20 cellular contexts compared by ENCODE assay signal in genomic region chr11:100738701-100739100, GRCh38. TPM values are rescaled to one million over a fixed set of nuclear protein-coding genes. Genes with fewer than 3 reads are reported as not detected.
DNase-seq lines count a peak whose midpoint lies in the region; ATAC-seq, FAIRE-seq and TF ChIP-seq lines count a peak whose summit lies in the region.
"Had no signal": no experiment of that assay in that cellular context is flagged by ENCODE, and none has a peak within 500 bp of the region (broad histone marks: within the 10 kb centered on the region; RNA-seq: fewer than 3 reads in every experiment).

No MANE protein-coding gene starts in this region.

- WGBS in hepatocyte (ENCODE audit: low lambda C conversion rate, missing lambda C conversion rate), result 52% methylated on average over 2 of the region's 2 CpGs
- 9 to 10% methylated on average over 2 of the region's 2 CpGs for WGBS in pancreas, 2 donors

- no peak for ATAC-seq in left ventricle myocardium superior
- no peak for ATAC-seq in pancreas
- ATAC-seq: activated naive CD4-positive, alpha-beta T cell treated with anti-CD3 and anti-CD28 coated beads, Interleukin-2, amount 50 U/mL, for 72 hours; foreskin keratinocyte; left cardiac atrium; stimulated activated naive CD8-positive, alpha-beta T cell treated with anti-CD3 and anti-CD28 coated beads, Interleukin-15, amount 100 ng/mL, for 72 hours had no signal

- H2AFZ ChIP-seq in hepatocyte, result no peak overlapping the region

- TF ChIP-seq CTCF in left ventricle myocardium inferior (IDR thresholded peaks at IDR 0.05; ENCODE audit: borderline replicate concordance) (no peak), hepatocyte (IDR thresholded peaks at IDR 0.05; ENCODE audit: poor library complexity) (no peak), pancreas (IDR thresholded peaks at IDR 0.05) (no peak), endothelial cell (IDR thresholded peaks at IDR 0.05; ENCODE audit: unreplicated experiment) (no peak), uterus (IDR thresholded peaks at IDR 0.05) (no peak)

- no peak overlapping the region for H3K4me2 ChIP-seq in hepatocyte

- TF ChIP-seq POLR2A in uterus (IDR thresholded peaks at IDR 0.05), result no peak

- H3K4me3 ChIP-seq in left ventricle myocardium inferior, result no peak overlapping the region
- no peak overlapping the region for H3K4me3 ChIP-seq in hepatocyte
- no peak overlapping the region for H3K4me3 ChIP-seq in pancreas
- no peak overlapping the region for H3K4me3 ChIP-seq in uterus
- H3K4me3 ChIP-seq: colonic mucosa, HAP-1, sigmoid colon had no signal

- DNase-seq in left ventricle myocardium inferior (no peak), left ventricle myocardium superior (no peak), hepatocyte (ENCODE audit: low spot score) (no peak), pancreas (no peak), endothelial cell (ENCODE audit: low spot score) (no peak), uterus (no peak), SIG-M5 (lab: John Stamatoyannopoulos, UW) (no peak)
- no peak for DNase-seq in T-helper 2 cell treated with Interferon-gamma antibody and Interleukin-4, amounts not matched to agents 5 μg/mL and 100 μg/mL, for 36 hours (ENCODE audit: low spot score)
- DNase-seq: CD4-positive, CD25-positive, alpha-beta regulatory T cell; colonic mucosa; foreskin keratinocyte; left cardiac atrium; NCI-H1694 treated with DMSO at 0.1 percent for 48 hours; NCI-H2227 treated with DMSO at 0.1 percent for 48 hours; occipital lobe; sigmoid colon; stimulated activated naive CD8-positive, alpha-beta T cell treated with anti-CD3 and anti-CD28 coated beads, Interleukin-15, amount 100 ng/mL, for 72 hours had no signal

- intact Hi-C loops in left ventricle myocardium inferior (cut with micrococcal nuclease) (no loop called here), left ventricle myocardium superior (cut with micrococcal nuclease) (no loop called here), pancreas (cut with DNase I) (no loop called here), uterus (cut with DNase I; ENCODE audit: low total_unique reads) (no loop called here)

- H3K27ac Mint-ChIP-seq in endothelial cell (ENCODE audit: unreplicated experiment), result no peak overlapping the region
- H3K27ac Mint-ChIP-seq in T-helper 2 cell treated with Interferon-gamma antibody and Interleukin-4, amounts not matched to agents 5 μg/mL and 100 μg/mL, for 36 hours, result no peak overlapping the region
- H3K27ac Mint-ChIP-seq: activated naive CD4-positive, alpha-beta T cell treated with anti-CD3 and anti-CD28 coated beads, Interleukin-2, amount 50 U/mL, for 72 hours; CD4-positive, CD25-positive, alpha-beta regulatory T cell; stimulated activated naive CD8-positive, alpha-beta T cell treated with anti-CD3 and anti-CD28 coated beads, Interleukin-15, amount 100 ng/mL, for 72 hours had no signal

- H3K4me3 Mint-ChIP-seq in endothelial cell (ENCODE audit: unreplicated experiment), result no peak overlapping the region
- H3K4me3 Mint-ChIP-seq in T-helper 2 cell treated with Interferon-gamma antibody and Interleukin-4, amounts not matched to agents 5 μg/mL and 100 μg/mL, for 36 hours, result no peak overlapping the region
- H3K4me3 Mint-ChIP-seq: CD4-positive, CD25-positive, alpha-beta regulatory T cell; stimulated activated naive CD8-positive, alpha-beta T cell treated with anti-CD3 and anti-CD28 coated beads, Interleukin-15, amount 100 ng/mL, for 72 hours had no signal

- H3K4me1 Mint-ChIP-seq in endothelial cell (ENCODE audit: unreplicated experiment), result peaks cover 34% of the 10 kb centered on the region
- H3K4me1 Mint-ChIP-seq in T-helper 2 cell treated with Interferon-gamma antibody and Interleukin-4, amounts not matched to agents 5 μg/mL and 100 μg/mL, for 36 hours (ENCODE audit: low read depth), result no peaks in the 10 kb centered on the region
- H3K4me1 Mint-ChIP-seq: CD4-positive, CD25-positive, alpha-beta regulatory T cell; stimulated activated naive CD8-positive, alpha-beta T cell treated with anti-CD3 and anti-CD28 coated beads, Interleukin-15, amount 100 ng/mL, for 72 hours had no signal

- H3K27me3 ChIP-seq in left ventricle myocardium inferior (ENCODE audit: low read depth) (no peaks in the 10 kb centered on the region), hepatocyte (no peaks in the 10 kb centered on the region), pancreas (no peaks in the 10 kb centered on the region), uterus (no peaks in the 10 kb centered on the region)
- H3K27me3 ChIP-seq: colonic mucosa, foreskin keratinocyte, sigmoid colon had no signal

- H3K79me2 ChIP-seq in hepatocyte, result peaks cover 66% of the 10 kb centered on the region

- no peaks in the 10 kb centered on the region for H3K9me2 ChIP-seq in hepatocyte (replicated peaks; ENCODE audit: insufficient read depth)

- no peaks in the 10 kb centered on the region for H4K20me1 ChIP-seq in hepatocyte (ENCODE audit: insufficient read depth, poor library complexity, severe bottlenecking)

- peaks cover 47% of the 10 kb centered on the region for H3K4me1 ChIP-seq in left ventricle myocardium inferior
- H3K4me1 ChIP-seq in hepatocyte (ENCODE audit: insufficient read depth), result peaks cover 35% of the 10 kb centered on the region
- peaks cover 0 to 5% (median 0%) of the 10 kb centered on the region in 3 donors for H3K4me1 ChIP-seq in pancreas
- H3K4me1 ChIP-seq in uterus, result peaks cover 10 to 15% of the 10 kb centered on the region in 2 donors
- H3K4me1 ChIP-seq: colonic mucosa, foreskin keratinocyte had no signal

- peak; percentile 9 for FAIRE-seq in pancreas (lab: Jason Lieb, UNC)
- FAIRE-seq: G401.6 had no signal

- peak overlapping the region; percentile 72 for H3K27ac ChIP-seq in left ventricle myocardium inferior (replicated peaks)
- H3K27ac ChIP-seq in hepatocyte, result peak overlapping the region; percentile 56
- no peak overlapping the region for H3K27ac ChIP-seq in pancreas
- H3K27ac ChIP-seq in uterus, result peak overlapping the region in 1 of 2 donors; percentile 69
- H3K27ac ChIP-seq: colonic mucosa, foreskin keratinocyte had no signal

- H3K36me3 Mint-ChIP-seq in endothelial cell (ENCODE audit: low read depth, unreplicated experiment), result no peaks in the 10 kb centered on the region
- no peaks in the 10 kb centered on the region for H3K36me3 Mint-ChIP-seq in T-helper 2 cell treated with Interferon-gamma antibody and Interleukin-4, amounts not matched to agents 5 μg/mL and 100 μg/mL, for 36 hours (ENCODE audit: low read depth)
- H3K36me3 Mint-ChIP-seq: CD4-positive, CD25-positive, alpha-beta regulatory T cell had no signal

- H3K9me3 ChIP-seq in left ventricle myocardium inferior (replicated peaks) (peaks cover 8% of the 10 kb centered on the region), hepatocyte (ENCODE audit: low read depth) (no peaks in the 10 kb centered on the region), pancreas (no peaks in the 10 kb centered on the region), uterus (no peaks in the 10 kb centered on the region)
- H3K9me3 ChIP-seq: colonic mucosa, HAP-1, sigmoid colon had no signal

- H3K9me3 Mint-ChIP-seq in endothelial cell (ENCODE audit: unreplicated experiment), result no peaks in the 10 kb centered on the region
- H3K9me3 Mint-ChIP-seq in T-helper 2 cell treated with Interferon-gamma antibody and Interleukin-4, amounts not matched to agents 5 μg/mL and 100 μg/mL, for 36 hours, result no peaks in the 10 kb centered on the region
- H3K9me3 Mint-ChIP-seq: stimulated activated naive CD8-positive, alpha-beta T cell treated with anti-CD3 and anti-CD28 coated beads, Interleukin-15, amount 100 ng/mL, for 72 hours had no signal

- no peaks in the 10 kb centered on the region for H3K36me3 ChIP-seq in left ventricle myocardium inferior
- H3K36me3 ChIP-seq in hepatocyte (replicated peaks; ENCODE audit: insufficient read depth, low read depth), result no peaks in the 10 kb centered on the region
- no peaks in the 10 kb centered on the region for H3K36me3 ChIP-seq in pancreas
- no peaks in the 10 kb centered on the region for H3K36me3 ChIP-seq in uterus
- H3K36me3 ChIP-seq: colonic mucosa, HAP-1, sigmoid colon had no signal

- H3K27me3 Mint-ChIP-seq in endothelial cell (ENCODE audit: unreplicated experiment), result no peaks in the 10 kb centered on the region
- no peaks in the 10 kb centered on the region for H3K27me3 Mint-ChIP-seq in T-helper 2 cell treated with Interferon-gamma antibody and Interleukin-4, amounts not matched to agents 5 μg/mL and 100 μg/mL, for 36 hours (ENCODE audit: low read depth)
- H3K27me3 Mint-ChIP-seq: CD4-positive, CD25-positive, alpha-beta regulatory T cell; stimulated activated naive CD8-positive, alpha-beta T cell treated with anti-CD3 and anti-CD28 coated beads, Interleukin-15, amount 100 ng/mL, for 72 hours had no signal

RNA-seq across cellular contexts. Expression of gene ARHGAP42, which starts 51.6 kb away (rescaled TPM):
- 11.1 TPM for total RNA-seq in left ventricle myocardium inferior
- 5.7 TPM for total RNA-seq in left ventricle myocardium superior
- total RNA-seq in hepatocyte, result 26.5 and 36.0 TPM in 2 replicates
- polyA plus RNA-seq in hepatocyte, result 8.7 and 11.5 TPM in 2 replicates
- 1 to 10 TPM in 5 of 6 donors, under 1 TPM in 1; 0.98 to 4.9 (median 2.2) TPM for total RNA-seq in pancreas
- 1 to 10 TPM in 1 of 2 donors, under 1 TPM in 1; 0.76 to 1.7 TPM for polyA plus RNA-seq in pancreas
- 19.1 TPM for total RNA-seq in endothelial cell (ENCODE audit: unreplicated experiment)
- 10 to 100 TPM; 10.2 to 51.6 (median 21.1) TPM for total RNA-seq in uterus
- total RNA-seq: CD4-positive, CD25-positive, alpha-beta regulatory T cell had no signal
- polyA plus RNA-seq: CD4-positive, CD25-positive, alpha-beta regulatory T cell had no signal

Comparison
In these comparisons a context has a peak if more than half of its experiments do, and no peak if none do; other contexts are left out.
1. H3K27ac ChIP-seq: peak in left ventricle myocardium inferior (single experiment) and hepatocyte (single experiment); none in pancreas (0 of 4).